8 cellular contexts compared by ENCODE assay signal in genomic region chr10:69089638-69090599, GRCh38. TPM values are rescaled to one million over a fixed set of nuclear protein-coding genes. Genes with fewer than 3 reads are reported as not detected.
DNase-seq lines count a peak whose midpoint lies in the region; ATAC-seq and TF ChIP-seq lines count a peak whose summit lies in the region.

No MANE protein-coding gene starts in this region.

- intact Hi-C loops in Right ventricle myocardium inferior (cut with DNase I) (loop anchor here (5.0 kb wide), 1 partner anchor 103 kb away; the partner anchor contains the start of gene KIFBP), left ventricle myocardium superior (cut with micrococcal nuclease) (loop anchor here (5.0 kb wide), 1 partner anchor 83 kb away; no protein-coding TSS in a partner anchor), mucosa of descending colon (cut with DNase I, micrococcal nuclease) (loop anchor here (5.0 to 10.0 kb wide), 2 partner anchors 83 to 85 kb away; no protein-coding TSS in a partner anchor)

- H3K79me2 ChIP-seq in OCI-LY3 (ENCODE audit: low read length), result peaks cover 49% of the 10 kb centered on the region

- no peak overlapping the region for H3K9ac ChIP-seq in OCI-LY3 (ENCODE audit: low read length)

- H3K27me3 ChIP-seq in OCI-LY3 (ENCODE audit: low read depth, low read length), result no peaks in the 10 kb centered on the region

- no peaks in the 10 kb centered on the region for H3K9me3 ChIP-seq in OCI-LY3 (ENCODE audit: insufficient read depth, low read length)
- H3K9me3 ChIP-seq in mucosa of descending colon, result no peaks in the 10 kb centered on the region

- DNase-seq in Right ventricle myocardium inferior (ENCODE audit: missing footprints) (peak; percentile 73), left ventricle myocardium superior (no peak), mucosa of descending colon (peak in 2 of 3 donors; percentile 44 to 62), stromal cell of bone marrow (ENCODE audit: low read depth) (peak; percentile 45), cerebellum (ENCODE audit: low spot score) (no peak), SW 1271 (lab: John Stamatoyannopoulos, UW) (no peak)
- DNase-seq in activated naive CD4-positive, alpha-beta T cell treated with anti-CD3 and anti-CD28 coated beads, Interleukin-2, amount 50 U/mL, for 16 hours, result peak; percentile 78

- H3K4me1 ChIP-seq in OCI-LY3 (ENCODE audit: low read length), result peaks cover 47% of the 10 kb centered on the region
- H3K4me1 ChIP-seq in mucosa of descending colon (ENCODE audit: low read depth), result no peaks in the 10 kb centered on the region

- H3K4me2 ChIP-seq in OCI-LY3 (ENCODE audit: low read length), result peak overlapping the region; percentile 90

- H3K36me3 ChIP-seq in OCI-LY3 (replicated peaks; ENCODE audit: low read depth, low read length) (peaks cover 13% of the 10 kb centered on the region), mucosa of descending colon (ENCODE audit: low read depth) (no peaks in the 10 kb centered on the region)

- H3K4me3 ChIP-seq in OCI-LY3 (ENCODE audit: low read length), result 0 out of 2 replicates have a peak overlapping the region, but pooled peaks have one; percentile 97
- H3K4me3 ChIP-seq in mucosa of descending colon, result no peak overlapping the region

- no peak overlapping the region for H3K27ac ChIP-seq in OCI-LY3 (ENCODE audit: low read length)

- H4K20me1 ChIP-seq in OCI-LY3 (ENCODE audit: insufficient read depth, low read length), result peaks cover 28% of the 10 kb centered on the region; the same call in 1 of the 2 replicates

- no peak for ATAC-seq in Right ventricle myocardium inferior
- no peak for ATAC-seq in left ventricle myocardium superior
- peak; percentile 60 for ATAC-seq in mucosa of descending colon

- H2AFZ ChIP-seq in OCI-LY3 (ENCODE audit: low read depth, low read length), result no peak overlapping the region

- TF ChIP-seq CTCF in OCI-LY3 (IDR thresholded peaks at IDR 0.05; ENCODE audit: low read depth, low read length), result no peak
- TF ChIP-seq CTCF in mucosa of descending colon (IDR thresholded peaks at IDR 0.05), result no peak

RNA-seq across cellular contexts. Expression of gene SRGN, which starts 2.0 kb away (rescaled TPM):
- 50.2 TPM for total RNA-seq in Right ventricle myocardium inferior
- total RNA-seq in left ventricle myocardium superior, result 42.8 TPM
- total RNA-seq in mucosa of descending colon, result 10 to 100 TPM; 15.6 to 54.6 (median 43.9) TPM
- 12.3 TPM for total RNA-seq in cerebellum

RNA-seq across cellular contexts. Expression of gene VPS26A, which starts 34.1 kb away (rescaled TPM):
- 32.5 TPM for total RNA-seq in Right ventricle myocardium inferior
- 37.3 TPM for total RNA-seq in left ventricle myocardium superior
- total RNA-seq in mucosa of descending colon, result 10 to 100 TPM; 51.7 to 64.0 (median 61.7) TPM
- 28.9 TPM for total RNA-seq in cerebellum

Comparison
In these comparisons a context has a peak if more than half of its experiments do, and no peak if none do; other contexts are left out.
1. DNase-seq: peak in Right ventricle myocardium inferior (single experiment), activated naive CD4-positive, alpha-beta T cell treated with anti-CD3 and anti-CD28 coated beads, Interleukin-2, amount 50 U/mL, for 16 hours (single experiment), mucosa of descending colon (2 of 3) and stromal cell of bone marrow (single experiment); none in left ventricle myocardium superior (single experiment), cerebellum (single experiment) and SW 1271 (0 of 2).